In genomic region chr1:174726167-174726879, GRCh38 we compare ENCODE assay signal across 8 cellular contexts.
DNase-seq lines count a peak whose midpoint lies in the region; ATAC-seq and TF ChIP-seq lines count a peak whose summit lies in the region.

No MANE protein-coding gene starts in this region.

- H3K4me3 ChIP-seq in cardiac muscle cell (no peak overlapping the region), OCI-LY3 (ENCODE audit: low read length) (no peak overlapping the region), fibroblast of lung (replicated peaks in 1 of 4; ENCODE audit: control extremely low read depth in 1 of 4, insufficient read depth in 1 of 4, low read depth in 3 of 4, low read length in 4 of 4) (no peak overlapping the region), thoracic aorta (no peak overlapping the region)

- H3K4me2 ChIP-seq in OCI-LY3 (ENCODE audit: low read length), result no peak overlapping the region
- H3K4me2 ChIP-seq in fibroblast of lung (ENCODE audit: extremely low read depth, insufficient read depth, low read length), result no peak overlapping the region

- TF ChIP-seq CTCF in cardiac muscle cell (IDR thresholded peaks at IDR 0.05; ENCODE audit: low read depth, low read length) (peak; percentile 54), OCI-LY3 (IDR thresholded peaks at IDR 0.05; ENCODE audit: low read depth, low read length) (peak; percentile 66), fibroblast of lung (conservative IDR thresholded peaks at IDR 0.05 in 1 of 2, IDR thresholded peaks at IDR 0.05 in 1 of 2; ENCODE audit: low read depth in 1 of 2, low read length in 2 of 2) (peak; percentile 5 to 49), thoracic aorta (IDR thresholded peaks at IDR 0.05) (peak; percentile 13)

- H3K27ac ChIP-seq in cardiac muscle cell, result no peak overlapping the region
- H3K27ac ChIP-seq in OCI-LY3 (ENCODE audit: low read length), result no peak overlapping the region
- no peak overlapping the region for H3K27ac ChIP-seq in fibroblast of lung (ENCODE audit: insufficient read depth, low read length)
- no peak overlapping the region for H3K27ac ChIP-seq in thoracic aorta

- intact Hi-C loops in left ventricle myocardium superior (cut with micrococcal nuclease), result loop anchor here (10.0 kb wide), 1 partner anchor 312 kb away; no protein-coding TSS in a partner anchor

- ATAC-seq in left ventricle myocardium superior, result no peak
- no peak for ATAC-seq in thoracic aorta (ENCODE audit: insufficient number of reproducible peaks, low FRiP score, low read depth)
- ATAC-seq in HG03469 (IDR thresholded peaks at IDR 0.05; ENCODE audit: unreplicated experiment), result no peak
- no peak for ATAC-seq in GM19467 (IDR thresholded peaks at IDR 0.05; ENCODE audit: unreplicated experiment)
- ATAC-seq in GM21447 (IDR thresholded peaks at IDR 0.05; ENCODE audit: unreplicated experiment), result no peak

- H3K9me3 ChIP-seq in cardiac muscle cell (ENCODE audit: low read depth) (no peaks in the 10 kb centered on the region), OCI-LY3 (ENCODE audit: insufficient read depth, low read length) (no peaks in the 10 kb centered on the region), fibroblast of lung (ENCODE audit: control insufficient read depth, insufficient read depth, low read depth, low read length) (no peaks in the 10 kb centered on the region), thoracic aorta (no peaks in the 10 kb centered on the region)

- H3K9ac ChIP-seq in OCI-LY3 (ENCODE audit: low read length), result no peak overlapping the region
- H3K9ac ChIP-seq in fibroblast of lung (ENCODE audit: insufficient read depth, low read length), result no peak overlapping the region

- H3K79me2 ChIP-seq in OCI-LY3 (ENCODE audit: low read length), result no peaks in the 10 kb centered on the region
- no peaks in the 10 kb centered on the region for H3K79me2 ChIP-seq in fibroblast of lung (ENCODE audit: control insufficient read depth, insufficient read depth, low read length)

- no peaks in the 10 kb centered on the region for H3K27me3 ChIP-seq in cardiac muscle cell
- no peaks in the 10 kb centered on the region for H3K27me3 ChIP-seq in OCI-LY3 (ENCODE audit: low read depth, low read length)
- no peaks in the 10 kb centered on the region for H3K27me3 ChIP-seq in fibroblast of lung (ENCODE audit: control insufficient read depth, insufficient read depth, low read length)
- no peaks in the 10 kb centered on the region for H3K27me3 ChIP-seq in thoracic aorta (replicated peaks; ENCODE audit: insufficient read depth)

- H2AFZ ChIP-seq in OCI-LY3 (ENCODE audit: low read depth, low read length), result no peak overlapping the region
- no peak overlapping the region for H2AFZ ChIP-seq in fibroblast of lung (ENCODE audit: low read length)

- H3K36me3 ChIP-seq in cardiac muscle cell (no peaks in the 10 kb centered on the region), OCI-LY3 (replicated peaks; ENCODE audit: low read depth, low read length) (no peaks in the 10 kb centered on the region), fibroblast of lung (ENCODE audit: control insufficient read depth, insufficient read depth, low read length) (no peaks in the 10 kb centered on the region), thoracic aorta (no peaks in the 10 kb centered on the region)

- H4K20me1 ChIP-seq in OCI-LY3 (ENCODE audit: insufficient read depth, low read length) (no peaks in the 10 kb centered on the region), fibroblast of lung (ENCODE audit: control insufficient read depth, extremely low read depth, insufficient read depth, low read length) (no peaks in the 10 kb centered on the region)

- DNase-seq in cardiac muscle cell (ENCODE audit: low read depth in 1 of 2, low spot score in 1 of 2), result peak; percentile 12 to 55
- DNase-seq in left ventricle myocardium superior, result no peak
- DNase-seq in fibroblast of lung (ENCODE audit: low read depth in 2 of 2), result peak; percentile 21 to 70
- no peak for DNase-seq in thoracic aorta (ENCODE audit: low spot score)

- H3K4me1 ChIP-seq in cardiac muscle cell (ENCODE audit: low read depth) (no peaks in the 10 kb centered on the region), OCI-LY3 (ENCODE audit: low read length) (no peaks in the 10 kb centered on the region), fibroblast of lung (ENCODE audit: control insufficient read depth, extremely low read depth, insufficient read depth, low read length) (no peaks in the 10 kb centered on the region), thoracic aorta (ENCODE audit: control insufficient read depth in 1 of 2, low read depth in 2 of 2) (no peaks in the 10 kb centered on the region)

Comparison
In these comparisons a context has a peak if more than half of its experiments do, and no peak if none do; other contexts are left out.
1. DNase-seq: peak in cardiac muscle cell (2 of 2) and fibroblast of lung (2 of 2); none in left ventricle myocardium superior (single experiment) and thoracic aorta (single experiment).
2. CTCF ChIP-seq: peak in every context shown above with its lines; median percentile 66 in OCI-LY3; 54 in cardiac muscle cell; 27 in fibroblast of lung; 13 in thoracic aorta.